In genomic region chr9:6708732-6709131, GRCh38 we compare ENCODE assay signal across 12 cellular contexts.
"Had no signal": no experiment of that assay in that cellular context is flagged by ENCODE, and none has a peak within 500 bp of the region (broad histone marks: within the 10 kb centered on the region; RNA-seq: fewer than 3 reads in every experiment).

No MANE protein-coding gene starts in this region.

- FAIRE-seq: bronchial epithelial cell, keratinocyte had no signal

- H3K27me3 ChIP-seq: left lung had no signal

- H3K36me3 Mint-ChIP-seq: activated naive CD8-positive, alpha-beta T cell treated with anti-CD3 and anti-CD28 coated beads, Interleukin-2, amount 10 ng/mL, durations not matched to agents 7 days and 5 days; natural killer cell treated with Interleukin-12 subunit alpha and Interleukin-12 subunit beta and Interleukin-15 and Interleukin-18, amount 100 ng/mL, for 72 hours had no signal

- H3K27ac ChIP-seq: left lung had no signal

- DNase-seq: activated CD4-positive, alpha-beta T cell treated with anti-CD3 and anti-CD28 coated beads, Interleukin-2, amount 50 U/mL, for 1 hour; activated naive CD4-positive, alpha-beta T cell; activated naive CD8-positive, alpha-beta T cell treated with anti-CD3 and anti-CD28 coated beads, Interleukin-2, amount 10 ng/mL, durations not matched to agents 7 days and 5 days; aorta; left lung; T-helper 9 cell had no signal

- H3K27me3 Mint-ChIP-seq: activated naive CD8-positive, alpha-beta T cell treated with anti-CD3 and anti-CD28 coated beads, Interleukin-2, amount 10 ng/mL, durations not matched to agents 7 days and 5 days; memory B cell; natural killer cell treated with Interleukin-12 subunit alpha and Interleukin-12 subunit beta and Interleukin-15 and Interleukin-18, amount 100 ng/mL, for 72 hours had no signal

- H3K4me3 ChIP-seq: left lung had no signal

- H3K4me3 Mint-ChIP-seq: activated naive CD8-positive, alpha-beta T cell treated with anti-CD3 and anti-CD28 coated beads, Interleukin-2, amount 10 ng/mL, durations not matched to agents 7 days and 5 days; memory B cell; natural killer cell treated with Interleukin-12 subunit alpha and Interleukin-12 subunit beta and Interleukin-15 and Interleukin-18, amount 100 ng/mL, for 72 hours; stimulated activated effector memory CD8-positive, alpha-beta T cell treated with anti-CD3 and anti-CD28 coated beads, Interleukin-12 subunit alpha, Interleukin-12 subunit beta, amount 100 ng/mL, for 72 hours had no signal

- H3K36me3 ChIP-seq: left lung had no signal

- H3K27ac Mint-ChIP-seq: activated naive CD8-positive, alpha-beta T cell treated with anti-CD3 and anti-CD28 coated beads, Interleukin-2, amount 10 ng/mL, durations not matched to agents 7 days and 5 days; memory B cell; natural killer cell treated with Interleukin-12 subunit alpha and Interleukin-12 subunit beta and Interleukin-15 and Interleukin-18, amount 100 ng/mL, for 72 hours; stimulated activated effector memory CD8-positive, alpha-beta T cell treated with anti-CD3 and anti-CD28 coated beads, Interleukin-12 subunit alpha, Interleukin-12 subunit beta, amount 100 ng/mL, for 72 hours had no signal

- ATAC-seq: activated CD4-positive, CD25-positive, alpha-beta regulatory T cell treated with anti-CD3 and anti-CD28 coated beads, Interleukin-2, amount 50 U/mL, for 24 hours; left lung; natural killer cell treated with Interleukin-12 subunit alpha and Interleukin-12 subunit beta and Interleukin-15 and Interleukin-18, amount 100 ng/mL, for 72 hours; stimulated activated effector memory CD8-positive, alpha-beta T cell treated with anti-CD3 and anti-CD28 coated beads, Interleukin-12 subunit alpha, Interleukin-12 subunit beta, amount 100 ng/mL, for 72 hours had no signal

- H3K9me3 Mint-ChIP-seq: natural killer cell treated with Interleukin-12 subunit alpha and Interleukin-12 subunit beta and Interleukin-15 and Interleukin-18, amount 100 ng/mL, for 72 hours had no signal
